In genomic region chr2:62339413-62339812, GRCh38 we compare ENCODE assay signal across 18 cellular contexts.
"Had no signal": no experiment of that assay in that cellular context is flagged by ENCODE, and none has a peak within 500 bp of the region (broad histone marks: within the 10 kb centered on the region; RNA-seq: fewer than 3 reads in every experiment).

No MANE protein-coding gene starts in this region.

- H3K36me3 Mint-ChIP-seq: activated CD8-positive, alpha-beta memory T cell treated with anti-CD3 and anti-CD28 coated beads, Interleukin-2, amount 10 ng/mL, durations not matched to agents 7 days and 5 days; memory B cell; natural killer cell; stimulated activated effector memory CD8-positive, alpha-beta T cell treated with anti-CD3 and anti-CD28 coated beads, Interleukin-12 subunit alpha, Interleukin-12 subunit beta, amount 100 ng/mL, for 72 hours had no signal

- H3K4me1 ChIP-seq: tibial artery, vagina had no signal

- H3K27ac Mint-ChIP-seq: activated CD8-positive, alpha-beta memory T cell treated with anti-CD3 and anti-CD28 coated beads, Interleukin-2, amount 10 ng/mL, durations not matched to agents 7 days and 5 days; dendritic cell treated with granulocyte-macrophage colony-stimulating factor and Interleukin-4, amounts not matched to agents 40 ng/mL and 50 ng/mL, for 4 days; memory B cell; natural killer cell; stimulated activated effector memory CD8-positive, alpha-beta T cell treated with anti-CD3 and anti-CD28 coated beads, Interleukin-12 subunit alpha, Interleukin-12 subunit beta, amount 100 ng/mL, for 72 hours; T-helper 2 cell treated with Interferon-gamma antibody and Interleukin-4, amounts not matched to agents 5 μg/mL and 100 μg/mL, for 36 hours had no signal

- H3K9me3 ChIP-seq: tibial artery, vagina had no signal

- H3K27ac ChIP-seq: tibial artery, vagina had no signal

- H3K36me3 ChIP-seq: tibial artery, vagina had no signal

- H3K27me3 Mint-ChIP-seq: activated CD8-positive, alpha-beta memory T cell treated with anti-CD3 and anti-CD28 coated beads, Interleukin-2, amount 10 ng/mL, durations not matched to agents 7 days and 5 days; central memory CD8-positive, alpha-beta T cell; dendritic cell treated with granulocyte-macrophage colony-stimulating factor and Interleukin-4, amounts not matched to agents 40 ng/mL and 50 ng/mL, for 4 days; memory B cell had no signal

- H3K9me3 Mint-ChIP-seq: activated T-cell treated with anti-CD3 and anti-CD28 coated beads, Interleukin-2, amount 50 U/mL, for 4 hours; central memory CD8-positive, alpha-beta T cell; dendritic cell treated with granulocyte-macrophage colony-stimulating factor and Interleukin-4, amounts not matched to agents 40 ng/mL and 50 ng/mL, for 4 days; memory B cell; natural killer cell; stimulated activated effector memory CD8-positive, alpha-beta T cell treated with anti-CD3 and anti-CD28 coated beads, Interleukin-12 subunit alpha, Interleukin-12 subunit beta, amount 100 ng/mL, for 72 hours; T-helper 2 cell treated with Interferon-gamma antibody and Interleukin-4, amounts not matched to agents 5 μg/mL and 100 μg/mL, for 36 hours had no signal

- DNase-seq: activated CD4-positive, alpha-beta T cell treated with anti-CD3 and anti-CD28 coated beads for 1 hour; activated CD4-positive, alpha-beta T cell treated with anti-CD3 and anti-CD28 coated beads, Interleukin-2, amount 50 U/mL, for 48 hours; activated CD8-positive, alpha-beta memory T cell treated with anti-CD3 and anti-CD28 coated beads, Interleukin-2, amount 10 ng/mL, durations not matched to agents 7 days and 5 days; activated effector memory CD4-positive, alpha-beta T cell treated with anti-CD3 and anti-CD28 coated beads, Interleukin-2, amount 50 U/mL, for 16 hours; activated T-cell treated with anti-CD3 and anti-CD28 coated beads, Interleukin-2, amount 50 U/mL, for 4 hours; foreskin melanocyte; head of caudate nucleus; natural killer cell; right cardiac atrium; tibial artery had no signal

- ATAC-seq: activated CD8-positive, alpha-beta memory T cell treated with anti-CD3 and anti-CD28 coated beads, Interleukin-2, amount 10 ng/mL, durations not matched to agents 7 days and 5 days; activated T-cell treated with anti-CD3 and anti-CD28 coated beads, Interleukin-2, amount 50 U/mL, for 4 hours; left lobe of liver; natural killer cell; right cardiac atrium; stimulated activated effector memory CD8-positive, alpha-beta T cell treated with anti-CD3 and anti-CD28 coated beads, Interleukin-12 subunit alpha, Interleukin-12 subunit beta, amount 100 ng/mL, for 72 hours had no signal

- H3K27me3 ChIP-seq: tibial artery, vagina had no signal

- H3K4me3 ChIP-seq: smooth muscle cell, tibial artery, vagina had no signal

- H3K4me3 Mint-ChIP-seq: activated CD8-positive, alpha-beta memory T cell treated with anti-CD3 and anti-CD28 coated beads, Interleukin-2, amount 10 ng/mL, durations not matched to agents 7 days and 5 days; activated T-cell treated with anti-CD3 and anti-CD28 coated beads, Interleukin-2, amount 50 U/mL, for 4 hours; central memory CD8-positive, alpha-beta T cell; dendritic cell treated with granulocyte-macrophage colony-stimulating factor and Interleukin-4, amounts not matched to agents 40 ng/mL and 50 ng/mL, for 4 days; memory B cell; natural killer cell; stimulated activated effector memory CD8-positive, alpha-beta T cell treated with anti-CD3 and anti-CD28 coated beads, Interleukin-12 subunit alpha, Interleukin-12 subunit beta, amount 100 ng/mL, for 72 hours; T-helper 2 cell treated with Interferon-gamma antibody and Interleukin-4, amounts not matched to agents 5 μg/mL and 100 μg/mL, for 36 hours had no signal
